Comparison of ENCODE assay signal across 24 cellular contexts in the genomic region with DNA sequence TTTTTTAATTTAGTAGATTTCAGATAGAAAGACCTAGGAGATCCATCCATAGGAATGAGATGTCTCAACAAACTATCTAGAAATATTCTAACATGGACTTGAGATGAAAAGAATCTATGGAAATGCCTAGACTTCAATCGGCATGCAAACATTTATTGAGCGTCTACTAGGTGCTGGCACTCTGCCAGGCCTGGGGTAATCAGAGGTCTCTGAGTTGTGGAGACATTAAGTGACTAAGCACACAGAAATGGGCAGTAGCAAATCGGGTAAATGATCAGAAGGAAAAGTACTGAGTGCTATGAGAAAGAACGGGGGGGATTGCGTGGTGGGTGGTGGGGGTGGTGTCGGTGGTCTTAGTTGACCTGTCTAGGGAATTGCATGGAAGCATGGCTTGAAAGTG.
A peak's percentile ranks its signal among the peaks of the same experiment; 100 is the strongest.
DNase-seq lines count a peak whose midpoint lies in the region; FAIRE-seq and TF ChIP-seq lines count a peak whose summit lies in the region.
"Had no signal": no experiment of that assay in that cellular context is flagged by ENCODE, and none has a peak within 500 bp of the region (broad histone marks: within the 10 kb centered on the region; RNA-seq: fewer than 3 reads in every experiment).

No MANE protein-coding gene starts in this region.

- no peak overlapping the region for H3K4ac ChIP-seq in H9 (ENCODE audit: low read depth, low read length)
- no peak overlapping the region for H3K4ac ChIP-seq in H1 (replicated peaks; ENCODE audit: insufficient read length, low read depth, low read length)

- H4K8ac ChIP-seq in H9 (replicated peaks; ENCODE audit: insufficient read length, low read depth, low read length) (no peak overlapping the region), H1 (ENCODE audit: extremely low read depth, insufficient read depth, low read length) (no peak overlapping the region)

- H4K91ac ChIP-seq in H9 (ENCODE audit: insufficient read length, low read depth, low read length) (no peak overlapping the region), H1 (replicated peaks; ENCODE audit: insufficient read length, low read length) (no peak overlapping the region)

- DNase-seq in H9 (no peak), RPMI7951 (ENCODE audit: low read depth) (peak; percentile 21), brain microvascular endothelial cell (peak; percentile 53), H1 (ENCODE audit: low read depth in 1 of 2, low spot score in 2 of 2) (no peak), NCI-H524 (lab: John Stamatoyannopoulos, UW) (no peak), NCI-H146 treated with DMSO at 0.1 percent for 48 hours (lab: John Stamatoyannopoulos, UW; ENCODE audit: unreplicated experiment) (no peak), DMS114 treated with DMSO at 0.1 percent for 48 hours (lab: John Stamatoyannopoulos, UW; ENCODE audit: unreplicated experiment) (no peak)
- DNase-seq: 8988T; ACHN; BE2C; C1 segment of cervical spinal cord; CD4-positive, alpha-beta memory T cell; CD4-positive, CD25-positive, alpha-beta regulatory T cell; CD8-positive, alpha-beta memory T cell; COR-L47; DMS 273 treated with DMSO at 0.1 percent for 48 hours; DMS79 treated with DMSO at 0.1 percent for 48 hours; GF-D8 had no signal

- no peak overlapping the region for H3T11ph ChIP-seq in H9 (ENCODE audit: low read length)

- H2BK12ac ChIP-seq in H9 (ENCODE audit: insufficient read length, low read depth, low read length) (no peak overlapping the region), H1 (ENCODE audit: low read depth, low read length) (no peak overlapping the region)

- H3K79me1 ChIP-seq in H9 (ENCODE audit: insufficient read depth, low read depth, low read length, poor library complexity, severe bottlenecking) (no peaks in the 10 kb centered on the region), H1 (ENCODE audit: low read depth, low read length) (no peaks in the 10 kb centered on the region)

- no peaks in the 10 kb centered on the region for H3K27me3 Mint-ChIP-seq in H9 (ENCODE audit: low read depth)
- H3K27me3 Mint-ChIP-seq: CD4-positive, alpha-beta memory T cell; CD4-positive, CD25-positive, alpha-beta regulatory T cell had no signal

- POLR2A ChIA-PET in H1 (lab: Charles Lee; ENCODE audit: partially characterized antibody) = no interaction called here

- no peak overlapping the region for H3K27ac ChIP-seq in H9 (ENCODE audit: insufficient read length, low read depth, low read length)
- H3K27ac ChIP-seq in brain microvascular endothelial cell = no peak overlapping the region
- no peak overlapping the region for H3K27ac ChIP-seq in H1 (ENCODE audit: low read depth, low read length)
- H3K27ac ChIP-seq: BLaER1 had no signal

- H2BK120ac ChIP-seq in H9 (ENCODE audit: low read depth, low read length, poor library complexity, severe bottlenecking) (no peak overlapping the region), H1 (replicated peaks; ENCODE audit: low read depth, low read length) (no peak overlapping the region)

- H3K4me3 Mint-ChIP-seq in H9 = no peak overlapping the region
- H3K4me3 Mint-ChIP-seq: CD4-positive, alpha-beta memory T cell; CD4-positive, CD25-positive, alpha-beta regulatory T cell; CD8-positive, alpha-beta memory T cell had no signal

- no peaks in the 10 kb centered on the region for H3K9me3 Mint-ChIP-seq in H9

- CTCF ChIA-PET in H1 (lab: Charles Lee; ENCODE audit: partially characterized antibody) = no interaction called here

- H3K18ac ChIP-seq in H9 (ENCODE audit: insufficient read length, low read depth, low read length) (no peak overlapping the region), H1 (ENCODE audit: extremely low read depth, low read length) (no peak overlapping the region)

- H3K14ac ChIP-seq in H9 (ENCODE audit: insufficient read depth, low read length) (no peak overlapping the region), H1 (ENCODE audit: insufficient read length) (no peak overlapping the region)

- TF ChIP-seq POLR2A in H1 (IDR thresholded peaks at IDR 0.05; ENCODE audit: control extremely low read depth in 1 of 2, low read depth in 2 of 2, low read length in 2 of 2) = no peak

- H2BK5ac ChIP-seq in H9 (ENCODE audit: insufficient read length, low read length) (no peak overlapping the region), H1 (ENCODE audit: low read depth, low read length) (no peak overlapping the region)

- H3K79me2 ChIP-seq in H9 (ENCODE audit: insufficient read depth, low read length) (no peaks in the 10 kb centered on the region), H1 (ENCODE audit: control insufficient read depth in 1 of 2, insufficient read depth in 2 of 2, low read length in 2 of 2) (no peaks in the 10 kb centered on the region)

- TF ChIP-seq CTCF in H9 (conservative IDR thresholded peaks at IDR 0.05) = no peak
- TF ChIP-seq CTCF in brain microvascular endothelial cell (IDR thresholded peaks at IDR 0.05; ENCODE audit: low read depth, low read length, missing control alignments) = no peak
- TF ChIP-seq CTCF in H1 (IDR thresholded peaks at IDR 0.05; ENCODE audit: control extremely low read depth in 1 of 3, insufficient read depth in 1 of 3, low read depth in 1 of 3, low read length in 3 of 3) = no peak

- in situ Hi-C loops in brain microvascular endothelial cell (cut with HindIII; ENCODE audit: low pct_ligation_motif_present, low sequenced_read_pairs) = no loop called here

- H3K4me2 ChIP-seq in H9 (ENCODE audit: insufficient read depth, insufficient read length, low read length) = no peak overlapping the region
- no peak overlapping the region for H3K4me2 ChIP-seq in H1 (ENCODE audit: insufficient read depth in 1 of 2, low read depth in 2 of 2, low read length in 2 of 2)
- H3K4me2 ChIP-seq: BLaER1 had no signal

- H3K9ac ChIP-seq in H9 (ENCODE audit: extremely low read depth, insufficient read length, low read length) (no peak overlapping the region), H1 (replicated peaks in 1 of 4; ENCODE audit: extremely low read depth in 1 of 4, low read depth in 3 of 4, low read length in 3 of 4) (no peak overlapping the region)
- H3K9ac ChIP-seq: BLaER1 had no signal

- H3K4me1 ChIP-seq in H9 (ENCODE audit: insufficient read depth, low read length) (no peaks in the 10 kb centered on the region), H1 (replicated peaks in 1 of 4; ENCODE audit: control insufficient read depth in 3 of 4, insufficient read depth in 4 of 4, low read length in 3 of 4) (no peaks in the 10 kb centered on the region)
- H3K4me1 ChIP-seq: BE2C, BLaER1 had no signal

- H3K4me3 ChIP-seq in brain microvascular endothelial cell (ENCODE audit: low read depth, low read length) = no peak overlapping the region
- H3K4me3 ChIP-seq in H1 (ENCODE audit: extremely low read depth in 1 of 4, insufficient read depth in 2 of 4, low read depth in 3 of 4, low read length in 4 of 4) = no peak overlapping the region
- H3K4me3 ChIP-seq: BLaER1 had no signal

- H3K27me3 ChIP-seq in H9 (ENCODE audit: insufficient read depth, low read length) = no peaks in the 10 kb centered on the region
- H3K27me3 ChIP-seq in brain microvascular endothelial cell (replicated peaks) = no peaks in the 10 kb centered on the region
- no peaks in the 10 kb centered on the region for H3K27me3 ChIP-seq in H1 (replicated peaks in 1 of 4; ENCODE audit: control insufficient read depth in 3 of 4, extremely low read depth in 1 of 4, insufficient read depth in 3 of 4, low read length in 3 of 4)
- H3K27me3 ChIP-seq: BE2C, BLaER1 had no signal

- no peak overlapping the region for H4K5ac ChIP-seq in H9 (ENCODE audit: insufficient read length, low read depth, low read length)
- no peak overlapping the region for H4K5ac ChIP-seq in H1 (ENCODE audit: insufficient read length, low read depth, low read length)

- no peak overlapping the region for H3K23ac ChIP-seq in H9 (ENCODE audit: insufficient read length, low read depth, low read length)
- H3K23ac ChIP-seq in H1 (ENCODE audit: insufficient read length) = no peak overlapping the region

- no peak for FAIRE-seq in H1 (lab: Jason Lieb, UNC)
- FAIRE-seq: A204.1, G401.6, GM12891, GM19239 had no signal

- H3K36me3 ChIP-seq in brain microvascular endothelial cell (replicated peaks) (no peaks in the 10 kb centered on the region), H1 (ENCODE audit: control insufficient read depth in 2 of 4, insufficient read depth in 4 of 4, low read length in 3 of 4) (peaks cover 0 to 3% (median 0%) of the 10 kb centered on the region in 4 experiments; a peak in 1 of 8 replicates)
- H3K36me3 ChIP-seq: BE2C, BLaER1 had no signal

- TF ChIP-seq EP300 in H1 (IDR thresholded peaks at IDR 0.05; ENCODE audit: borderline replicate concordance in 1 of 2, low read depth in 2 of 2, low read length in 2 of 2) = no peak

- H2AFZ ChIP-seq in H9 (ENCODE audit: low read length) (no peak overlapping the region), H1 (ENCODE audit: low read length) (no peak overlapping the region)

- H3K36me3 Mint-ChIP-seq in H9 (ENCODE audit: insufficient read depth in 1 of 3, low read depth in 3 of 3) = peaks cover 10 to 37% (median 17%) of the 10 kb centered on the region in 3 experiments
- H3K36me3 Mint-ChIP-seq: CD14-positive monocyte; CD4-positive, alpha-beta memory T cell; CD4-positive, CD25-positive, alpha-beta regulatory T cell; CD8-positive, alpha-beta memory T cell had no signal

- peaks cover 3 to 9% of the 10 kb centered on the region in 2 experiments; a peak in 2 of 4 replicates for H3K4me1 Mint-ChIP-seq in H9
- H3K4me1 Mint-ChIP-seq: CD14-positive monocyte; CD4-positive, alpha-beta memory T cell; CD4-positive, CD25-positive, alpha-beta regulatory T cell; CD8-positive, alpha-beta memory T cell had no signal

- no peaks in the 10 kb centered on the region for H3K9me3 ChIP-seq in H9 (ENCODE audit: control insufficient read depth, low read depth, low read length)
- 0 out of 4 replicates have a peak, but pooled peaks cover 0 to 3% of the 10 kb centered on the region in 2 experiments for H3K9me3 ChIP-seq in H1 (ENCODE audit: insufficient read depth in 2 of 2, low read depth in 1 of 2, low read length in 1 of 2)
- H3K9me3 ChIP-seq: BE2C, BLaER1 had no signal

- H3K56ac ChIP-seq in H9 (ENCODE audit: insufficient read length, low read depth, low read length) (no peak overlapping the region), H1 (replicated peaks; ENCODE audit: insufficient read length, low read depth, low read length) (no peak overlapping the region)

- 100% methylated on average over 3 of the region's 6 CpGs for WGBS in H9 (ENCODE audit: extremely low coverage, insufficient read length, low lambda C conversion rate)
- WGBS in H1 (ENCODE audit: extremely low coverage in 1 of 2, insufficient coverage in 1 of 2, insufficient read length in 1 of 2, insufficient replicate concordance in 2 of 2, low coverage in 1 of 2, low lambda C conversion rate in 2 of 2, missing lambda C conversion rate in 1 of 2), 2 experiments = 89% methylated on average over 6 of the region's 6 CpGs; no CpG with 5 or more reads in 1 of the 2 experiments

- H2BK20ac ChIP-seq in H9 (ENCODE audit: low read depth, low read length, poor library complexity, severe bottlenecking) (no peak overlapping the region), H1 (ENCODE audit: low read length) (no peak overlapping the region)

- H4K20me1 ChIP-seq in H9 (ENCODE audit: control insufficient read depth, insufficient read depth, insufficient read length) = no peaks in the 10 kb centered on the region
- H4K20me1 ChIP-seq in H1 (replicated peaks in 1 of 2; ENCODE audit: control insufficient read depth in 1 of 2, insufficient read depth in 2 of 2, low read length in 2 of 2) = peaks cover 0 to 2% of the 10 kb centered on the region in 2 experiments
- H4K20me1 ChIP-seq: BLaER1 had no signal

- H3K27ac Mint-ChIP-seq in H9 = peak overlapping the region; percentile 7 to 70 (median 58); a peak in 4 of 7 replicates
- H3K27ac Mint-ChIP-seq: CD14-positive monocyte; CD4-positive, alpha-beta memory T cell; CD4-positive, CD25-positive, alpha-beta regulatory T cell; CD8-positive, alpha-beta memory T cell had no signal

- no peaks in the 10 kb centered on the region for H3K23me2 ChIP-seq in H9 (ENCODE audit: insufficient read length, low read depth, low read length, poor library complexity, severe bottlenecking)
- no peaks in the 10 kb centered on the region for H3K23me2 ChIP-seq in H1 (ENCODE audit: low read depth, low read length)

- H2BK15ac ChIP-seq in H9 (ENCODE audit: low read depth, low read length) (no peak overlapping the region), H1 (ENCODE audit: low read length) (0 out of 2 replicates have a peak overlapping the region, but pooled peaks have one; percentile 53)

- no peak overlapping the region for H2AK5ac ChIP-seq in H9 (ENCODE audit: insufficient read length, low read length)
- no peak overlapping the region for H2AK5ac ChIP-seq in H1 (ENCODE audit: low read depth, low read length)

- TF ChIP-seq RAD21 in H1 (IDR thresholded peaks at IDR 0.05 in 1 of 2, conservative IDR thresholded peaks at IDR 0.05 in 1 of 2; ENCODE audit: low read depth in 2 of 2, low read length in 2 of 2) = no peak

Comparison
In these comparisons a context has a peak if more than half of its experiments do, and no peak if none do; other contexts are left out.
1. DNase-seq: peak in RPMI7951 (single experiment) and brain microvascular endothelial cell (single experiment); none in H9 (single experiment), H1 (0 of 2), NCI-H524 (0 of 2), NCI-H146 treated with DMSO at 0.1 percent for 48 hours (single experiment) and DMS114 treated with DMSO at 0.1 percent for 48 hours (single experiment).